ENCODE assay signal across 1 cellular context in genomic region chr3:48847586-48848423, GRCh38.
TF ChIP-seq lines count a peak whose summit lies in the region.

PRKAR2A (minus strand) TSS chr3:48847874; CDS start chr3:48847596, 278 bp downstream.

TF ChIP-seq in HepG2, 621 proteins besides CTCF, POLR2A, EP300 and RAD21 (continued from another document and continues in another):
- TF ChIP-seq UBTF (CRISPR knock-in tag; IDR thresholded peaks at IDR 0.05) (peak; percentile 84; the same call in 1 of the 2 replicates), ESRRA (CRISPR knock-in tag; IDR thresholded peaks at IDR 0.05; ENCODE audit: low read depth) (0 out of 2 replicates have a peak, but pooled peaks have one; percentile 16), ETS1 (CRISPR knock-in tag; IDR thresholded peaks at IDR 0.05) (0 out of 2 replicates have a peak, but pooled peaks have one; percentile 86), SMARCE1 (IDR thresholded peaks at IDR 0.05; ENCODE audit: borderline replicate concordance) (no peak), ZSCAN31 (CRISPR knock-in tag; IDR thresholded peaks at IDR 0.05; ENCODE audit: low read depth) (peak; percentile 86; the same call in 1 of the 2 replicates), ZNF329 (CRISPR knock-in tag; IDR thresholded peaks at IDR 0.05; ENCODE audit: low read depth) (0 out of 2 replicates have a peak, but pooled peaks have one; percentile 58), NR3C1 (CRISPR knock-in tag; IDR thresholded peaks at IDR 0.05) (no peak), ZSCAN21 (CRISPR knock-in tag; IDR thresholded peaks at IDR 0.05; ENCODE audit: borderline replicate concordance) (peak; percentile 86; the same call in 1 of the 2 replicates), SALL1 (CRISPR knock-in tag; IDR thresholded peaks at IDR 0.05) (peak; percentile 69), FOXA3 (CRISPR knock-in tag; IDR thresholded peaks at IDR 0.05) (peak; percentile 43; the same call in 1 of the 2 replicates), THAP11 (CRISPR knock-in tag; IDR thresholded peaks at IDR 0.05) (peak; percentile 60; the same call in 1 of the 2 replicates), NFRKB (IDR thresholded peaks at IDR 0.05) (no peak), ZNF558 (CRISPR knock-in tag; IDR thresholded peaks at IDR 0.05; ENCODE audit: borderline replicate concordance) (peak; percentile 76; the same call in 1 of the 2 replicates), ONECUT2 (CRISPR knock-in tag; IDR thresholded peaks at IDR 0.05) (no peak), TEF (CRISPR knock-in tag; IDR thresholded peaks at IDR 0.05) (0 out of 2 replicates have a peak, but pooled peaks have one; percentile 22), ZFY (CRISPR knock-in tag; IDR thresholded peaks at IDR 0.05) (peak; percentile 92), ZNF724P (CRISPR knock-in tag; IDR thresholded peaks at IDR 0.05; ENCODE audit: borderline replicate concordance) (peak; percentile 2; the same call in 1 of the 2 replicates), ZNF546 (CRISPR knock-in tag; conservative IDR thresholded peaks at IDR 0.05) (no peak; the same call in 1 of the 2 replicates), HNF1A (IDR thresholded peaks at IDR 0.05; ENCODE audit: low read depth) (no peak), HNF1A (CRISPR knock-in tag; IDR thresholded peaks at IDR 0.05; ENCODE audit: borderline replicate concordance) (0 out of 2 replicates have a peak, but pooled peaks have one; percentile 2), ATF2 (CRISPR knock-in tag; IDR thresholded peaks at IDR 0.05) (no peak; the same call in 1 of the 2 replicates), ZNF343 (CRISPR knock-in tag; IDR thresholded peaks at IDR 0.05) (peak; percentile 91; the same call in 1 of the 2 replicates), ZIK1 (CRISPR knock-in tag; IDR thresholded peaks at IDR 0.05; ENCODE audit: borderline replicate concordance, low read depth) (peak; percentile 32; the same call in 1 of the 2 replicates), ZNF143 (CRISPR knock-in tag; IDR thresholded peaks at IDR 0.05) (peak; percentile 75), PRDM10 (CRISPR knock-in tag; IDR thresholded peaks at IDR 0.05; ENCODE audit: low read depth) (peak; percentile 76; the same call in 1 of the 2 replicates), ZBTB3 (CRISPR knock-in tag; IDR thresholded peaks at IDR 0.05; ENCODE audit: borderline replicate concordance, low read depth) (peak; percentile 71; the same call in 1 of the 2 replicates), ZNF766 (CRISPR knock-in tag; IDR thresholded peaks at IDR 0.05; ENCODE audit: borderline replicate concordance) (peak; percentile 86; the same call in 1 of the 2 replicates), ZNF441 (CRISPR knock-in tag; IDR thresholded peaks at IDR 0.05; ENCODE audit: borderline replicate concordance) (peak; percentile 68; the same call in 1 of the 2 replicates), DNMT3B (CRISPR knock-in tag; conservative IDR thresholded peaks at IDR 0.05) (no peak), HMGXB4 (CRISPR knock-in tag; IDR thresholded peaks at IDR 0.05; ENCODE audit: borderline replicate concordance in 1 of 2, low read depth in 1 of 2) (peak; percentile 72 to 87; a peak in 3 of 4 replicates), GABPB1 (CRISPR knock-in tag; IDR thresholded peaks at IDR 0.05) (peak; percentile 78), SP5 (CRISPR knock-in tag; IDR thresholded peaks at IDR 0.05; ENCODE audit: borderline replicate concordance, low read depth) (no peak; the same call in 1 of the 2 replicates), SKIL (CRISPR knock-in tag; IDR thresholded peaks at IDR 0.05; ENCODE audit: borderline replicate concordance) (0 out of 2 replicates have a peak, but pooled peaks have one; percentile 21), CBFB (CRISPR knock-in tag; IDR thresholded peaks at IDR 0.05) (no peak; the same call in 1 of the 2 replicates), RBFOX2 (IDR thresholded peaks at IDR 0.05; ENCODE audit: low read depth, low read length) (peak; percentile 90), ZBTB14 (CRISPR knock-in tag; IDR thresholded peaks at IDR 0.05) (peak; percentile 98)
